ENCODE assay signal across 13 cellular contexts in genomic region chr1:16948282-16948891, GRCh38. TPM values are rescaled to one million over a fixed set of nuclear protein-coding genes. Genes with fewer than 3 reads are reported as not detected.
A peak's percentile ranks its signal among the peaks of the same experiment; 100 is the strongest.
DNase-seq lines count a peak whose midpoint lies in the region; FAIRE-seq and TF ChIP-seq lines count a peak whose summit lies in the region.
"Not testable (repeated sequence)": the region's sequence is repeated elsewhere in the genome, so short reads cannot be mapped to it uniquely, and the experiment has no call there.
"Had no signal": no experiment of that assay in that cellular context is flagged by ENCODE, and none has a peak within 500 bp of the region (broad histone marks: within the 10 kb centered on the region; RNA-seq: fewer than 3 reads in every experiment).

No MANE protein-coding gene starts in this region.

- not testable (repeated sequence) for TF ChIP-seq POLR2A in thyroid gland (IDR thresholded peaks at IDR 0.05)

- not testable (repeated sequence) for H3K9me3 ChIP-seq in kidney (ENCODE audit: control insufficient read depth in 1 of 2, low read length in 2 of 2); thyroid gland

- DNase-seq in DMS 273 (lab: John Stamatoyannopoulos, UW; ENCODE audit: unreplicated experiment) (peak; percentile 81), NAMALWA (ENCODE audit: low spot score) (peak; percentile 78), NCI-H446 (lab: John Stamatoyannopoulos, UW) (peak; percentile 34 to 71), SHP77 treated with DMSO at 0.1 percent for 48 hours (lab: John Stamatoyannopoulos, UW) (peak; percentile 21), cerebellum (ENCODE audit: low spot score) (peak; percentile 21), kidney (peak; percentile 94), mucosa of gallbladder (ENCODE audit: low spot score) (peak; percentile 57), thyroid gland (peak; percentile 98 to 100)

- not testable (repeated sequence) for TF ChIP-seq CTCF in kidney (IDR thresholded peaks at IDR 0.05; ENCODE audit: borderline replicate concordance, extremely low read depth, insufficient read depth)
- peak in 1 of 6 experiments; percentile 6 for TF ChIP-seq CTCF in thyroid gland (IDR thresholded peaks at IDR 0.05)

- H3K27me3 ChIP-seq in thyroid gland = not testable (repeated sequence)

- intact Hi-C loops in kidney (cut with DNase I) = not testable (repeated sequence)
- intact Hi-C loops in thyroid gland (cut with DNase I) = loop anchor here (5.0 kb wide), 1 partner anchor 331 kb away; no protein-coding TSS in a partner anchor

- H3K4me1 ChIP-seq in kidney (ENCODE audit: control insufficient read depth in 1 of 2, insufficient read depth in 1 of 2, low read depth in 1 of 2, low read length in 2 of 2) = not testable (repeated sequence)
- H3K4me1 ChIP-seq in thyroid gland = peaks cover 0 to 12% of the 10 kb centered on the region in 2 donors

- not testable (repeated sequence) for H3K36me3 ChIP-seq in kidney (ENCODE audit: control insufficient read depth in 1 of 2, insufficient read depth in 2 of 2, low read length in 2 of 2)
- H3K36me3 ChIP-seq in thyroid gland = peaks cover 0 to 11% of the 10 kb centered on the region in 2 donors

- H3K27ac ChIP-seq in kidney (ENCODE audit: low read depth in 2 of 2, low read length in 2 of 2) (peak overlapping the region in 1 of 2 donors; percentile 36), thyroid gland (peak overlapping the region; percentile 12 to 43 (median 41))

- FAIRE-seq in kidney (lab: Jason Lieb, UNC) = not testable (repeated sequence)

- not testable (repeated sequence) for H3K4me3 ChIP-seq in kidney (ENCODE audit: low read length in 2 of 2); thyroid gland (replicated peaks in 1 of 3)

- 54 to 67% methylated on average over 20 to 26 of the region's 26 CpGs for WGBS in thyroid gland, 2 donors

- not testable (repeated sequence) for H3K9ac ChIP-seq in kidney (ENCODE audit: low read length in 2 of 2)

RNA-seq across cellular contexts. Expression of gene CROCC, which starts 26.7 kb away (rescaled TPM):
- total RNA-seq in cerebellum = 17.2 TPM
- total RNA-seq in kidney = 30.5 TPM
- polyA plus RNA-seq in kidney (ENCODE audit: insufficient read depth, low read depth, low replicate concordance) = 10.6 TPM
- total RNA-seq in mucosa of gallbladder = 33.0 TPM
- total RNA-seq in thyroid gland = 10 to 100 TPM; 15.2 to 33.1 (median 22.1) TPM

RNA-seq across cellular contexts. Expression of gene MFAP2, which starts 32.0 kb away (rescaled TPM):
- total RNA-seq in cerebellum (17.7 TPM), kidney (7.2 TPM), mucosa of gallbladder (19.8 TPM), thyroid gland (10 to 100 TPM in 2 of 4 donors, 1 to 10 TPM in 2; 1.4 to 21.1 (median 9.1) TPM)
- 8.2 TPM for polyA plus RNA-seq in kidney (ENCODE audit: insufficient read depth, low read depth, low replicate concordance)
- total RNA-seq: activated T-helper 17 cell treated with anti-CD3 and anti-CD28 coated beads, Interleukin-2, amount 50 U/mL, for 72 hours; T-helper 1 cell treated with Interleukin-12 subunit alpha and Interleukin-12 subunit beta and Interleukin-4 antibody, amounts not matched to agents 30 ng/mL and 1 ng/mL, for 36 hours had no signal

RNA-seq across cellular contexts. Expression of gene RNU1-2, which starts 52.6 kb away (rescaled TPM):
- total RNA-seq in cerebellum = 40,842 TPM
- total RNA-seq in kidney = 8,605 TPM
- polyA plus RNA-seq in kidney (ENCODE audit: insufficient read depth, low read depth, low replicate concordance) = 26.8 TPM
- total RNA-seq in mucosa of gallbladder = 1,358 TPM
- under 1 TPM; under 0.01 TPM for total RNA-seq in thyroid gland
- total RNA-seq: GM23248 had no signal
- polyA plus RNA-seq: GM23248, heart right ventricle, neural cell had no signal

Comparison
In these comparisons a context has a peak if more than half of its experiments do, and no peak if none do; other contexts are left out.
1. DNase-seq: peak in every context shown above with its lines; median percentile 99 in thyroid gland; 94 in kidney; 81 in DMS 273; 78 in NAMALWA; 57 in mucosa of gallbladder; 52 in NCI-H446; 21 in SHP77 treated with DMSO at 0.1 percent for 48 hours; 21 in cerebellum.
2. RNA of gene RNU1-2, which starts 52.6 kb away (total RNA-seq): 40,842 TPM in cerebellum (single experiment), 8,605 TPM in kidney (single experiment) and 1,358 TPM in mucosa of gallbladder (single experiment); under 0.01 TPM in thyroid gland; every median in the first group is over 1,000 times any median in the second.